Comparison of ENCODE assay signal across 26 cellular contexts in the genomic region with DNA sequence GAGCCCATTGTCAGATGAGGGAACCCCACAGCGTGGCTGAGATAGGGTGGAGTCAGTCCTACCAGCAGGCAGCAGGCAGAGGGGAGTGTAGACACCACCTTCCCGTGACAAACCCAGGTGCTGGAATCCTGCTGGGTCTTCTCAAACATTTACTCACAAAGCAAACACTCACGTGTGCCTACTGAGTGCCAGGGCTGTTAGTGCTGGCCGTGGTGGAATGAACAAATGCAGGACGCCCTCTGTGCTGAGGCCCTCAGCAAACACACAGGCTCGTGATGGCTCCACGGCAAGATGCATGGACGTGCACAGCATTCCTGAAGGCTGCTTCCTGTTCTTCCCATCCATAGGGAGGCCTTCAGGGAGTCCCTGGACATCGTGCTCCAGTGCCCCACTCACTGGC.
A peak's percentile ranks its signal among the peaks of the same experiment; 100 is the strongest.
DNase-seq lines count a peak whose midpoint lies in the region; ATAC-seq, FAIRE-seq and TF ChIP-seq lines count a peak whose summit lies in the region.
"Had no signal": no experiment of that assay in that cellular context is flagged by ENCODE, and none has a peak within 500 bp of the region (broad histone marks: within the 10 kb centered on the region; RNA-seq: fewer than 3 reads in every experiment).

No MANE protein-coding gene starts in this region.

- H3K4me3 ChIP-seq in kidney (ENCODE audit: low read length in 2 of 2): no peak overlapping the region
- no peak overlapping the region for H3K4me3 ChIP-seq in WERI-Rb-1 (ENCODE audit: low read depth, low read length)
- H3K4me3 ChIP-seq in right atrium auricular region: no peak overlapping the region
- H3K4me3 ChIP-seq: neural progenitor cell, psoas muscle, tibial nerve had no signal

- intact Hi-C loops in kidney (cut with DNase I): no loop called here

- TF ChIP-seq CTCF in kidney (IDR thresholded peaks at IDR 0.05; ENCODE audit: borderline replicate concordance, extremely low read depth, insufficient read depth): no peak
- no peak for TF ChIP-seq CTCF in WERI-Rb-1 (IDR thresholded peaks at IDR 0.05; ENCODE audit: low read depth, low read length)
- TF ChIP-seq CTCF in right atrium auricular region (IDR thresholded peaks at IDR 0.05): no peak

- DNase-seq in NCI-H1417 (lab: John Stamatoyannopoulos, UW) (peak; percentile 10 to 91 (median 61)), NCI-H1417 treated with DMSO at 0.1 percent for 48 hours (lab: John Stamatoyannopoulos, UW) (no peak), NCI-H510A treated with DMSO at 0.1 percent for 48 hours (lab: John Stamatoyannopoulos, UW) (peak; percentile 51), kidney (peak; percentile 53), WERI-Rb-1 (no peak), right atrium auricular region (ENCODE audit: low spot score) (no peak)
- DNase-seq: activated CD4-positive, CD25-positive, alpha-beta regulatory T cell treated with anti-CD3 and anti-CD28 coated beads, Interleukin-2, amount 50 U/mL, for 72 hours; activated CD8-positive, alpha-beta T cell treated with anti-CD3 and anti-CD28 coated beads, Interleukin-2, amount 10 ng/mL, durations not matched to agents 7 days and 5 days; activated effector memory CD4-positive, alpha-beta T cell treated with anti-CD3 and anti-CD28 coated beads, Interleukin-2, amount 50 U/mL, for 16 hours; activated naive CD8-positive, alpha-beta T cell treated with anti-CD3 and anti-CD28 coated beads, Interleukin-2, amount 10 ng/mL, durations not matched to agents 7 days and 5 days; BE2C; Caco-2; cerebellar nuclear complex; kidney glomerular epithelial cell; NCI-H1436; NCI-H226; NK-92 treated with Interleukin-12 subunit alpha and Interleukin-12 subunit beta, amount 100 ng/mL, for 24 hours; psoas muscle had no signal

- H3K9me3 ChIP-seq in kidney (ENCODE audit: control insufficient read depth in 1 of 2, low read length in 2 of 2) (no peaks in the 10 kb centered on the region), WERI-Rb-1 (ENCODE audit: severe bottlenecking) (peaks cover 5% of the 10 kb centered on the region), right atrium auricular region (no peaks in the 10 kb centered on the region)
- H3K9me3 ChIP-seq: BE2C, Caco-2, psoas muscle had no signal

- no peak overlapping the region for H3K9ac ChIP-seq in kidney (ENCODE audit: low read length in 2 of 2)
- H3K9ac ChIP-seq: neural progenitor cell had no signal

- peaks cover 0 to 3% of the 10 kb centered on the region in 2 donors for H3K4me1 ChIP-seq in kidney (ENCODE audit: control insufficient read depth in 1 of 2, insufficient read depth in 1 of 2, low read depth in 1 of 2, low read length in 2 of 2)
- H3K4me1 ChIP-seq in right atrium auricular region: no peaks in the 10 kb centered on the region
- H3K4me1 ChIP-seq: BE2C, Caco-2, neural progenitor cell, psoas muscle, tibial nerve had no signal

- no peaks in the 10 kb centered on the region for H3K27me3 ChIP-seq in WERI-Rb-1 (ENCODE audit: insufficient read depth, low read depth, severe bottlenecking)
- H3K27me3 ChIP-seq in right atrium auricular region: no peaks in the 10 kb centered on the region
- H3K27me3 ChIP-seq: BE2C, neural progenitor cell, tibial nerve had no signal

- no peaks in the 10 kb centered on the region for H3K36me3 ChIP-seq in kidney (ENCODE audit: control insufficient read depth in 1 of 2, insufficient read depth in 2 of 2, low read length in 2 of 2)
- no peaks in the 10 kb centered on the region for H3K36me3 ChIP-seq in WERI-Rb-1
- no peaks in the 10 kb centered on the region for H3K36me3 ChIP-seq in right atrium auricular region
- H3K36me3 ChIP-seq: BE2C, neural progenitor cell, tibial nerve had no signal

- no peak overlapping the region for H3K27ac ChIP-seq in kidney (ENCODE audit: low read depth in 2 of 2, low read length in 2 of 2)
- no peak overlapping the region for H3K27ac ChIP-seq in WERI-Rb-1
- H3K27ac ChIP-seq in right atrium auricular region: no peak overlapping the region
- H3K27ac ChIP-seq: epithelial cell of prostate, neural progenitor cell, psoas muscle, tibial nerve had no signal

- no peak for FAIRE-seq in kidney (lab: Jason Lieb, UNC)
- FAIRE-seq: A204.1, GM12892 had no signal

- no peak for ATAC-seq in GM19452 (IDR thresholded peaks at IDR 0.05; ENCODE audit: unreplicated experiment)
- no peak for ATAC-seq in esophagus mucosa
- ATAC-seq: activated CD8-positive, alpha-beta T cell treated with anti-CD3 and anti-CD28 coated beads, Interleukin-2, amount 10 ng/mL, durations not matched to agents 7 days and 5 days; HCT116; psoas muscle had no signal

Comparison
In these comparisons a context has a peak if more than half of its experiments do, and no peak if none do; other contexts are left out.
1. DNase-seq: peak in NCI-H1417 (3 of 3), NCI-H510A treated with DMSO at 0.1 percent for 48 hours (single experiment) and kidney (single experiment); none in NCI-H1417 treated with DMSO at 0.1 percent for 48 hours (single experiment), WERI-Rb-1 (single experiment) and right atrium auricular region (single experiment).